ENCODE assay signal across 10 cellular contexts in the genomic region with DNA sequence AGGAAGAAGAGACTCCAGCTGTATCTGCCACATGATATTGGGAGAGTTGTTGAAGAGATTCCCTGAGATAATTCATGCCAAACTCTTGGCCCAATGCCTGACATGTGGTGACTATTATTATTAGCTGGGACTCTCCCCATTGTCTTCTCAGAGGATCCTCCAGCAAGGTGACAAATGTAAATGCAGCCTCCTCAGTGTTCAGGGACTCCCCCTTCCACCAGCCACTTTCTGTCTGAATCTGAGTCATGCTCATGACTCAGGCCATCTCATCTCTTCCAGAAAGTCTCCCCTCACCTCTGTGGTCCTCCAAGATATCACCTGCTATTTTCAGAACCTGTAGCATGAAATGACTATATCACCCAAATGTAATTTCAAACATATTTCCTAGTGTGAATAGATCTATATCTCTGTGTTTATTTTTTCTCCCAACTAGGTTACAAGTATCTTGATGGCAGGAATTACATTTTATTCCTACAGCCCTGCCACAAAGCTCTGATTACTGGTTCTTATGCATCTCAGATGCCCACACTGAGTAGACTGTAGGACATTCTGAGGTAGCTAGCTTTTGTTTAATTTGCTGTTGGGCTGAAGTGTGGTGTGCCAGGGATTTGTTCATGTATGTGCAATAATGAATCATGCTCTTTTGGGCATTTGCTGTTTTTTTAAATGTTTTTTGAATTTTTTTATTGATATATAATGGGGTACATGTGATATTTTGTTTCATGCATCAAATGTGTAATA.
DNase-seq lines count a peak whose midpoint lies in the region; ATAC-seq, FAIRE-seq and TF ChIP-seq lines count a peak whose summit lies in the region.
"Had no signal": no experiment of that assay in that cellular context is flagged by ENCODE, and none has a peak within 500 bp of the region (broad histone marks: within the 10 kb centered on the region; RNA-seq: fewer than 3 reads in every experiment).

No MANE protein-coding gene starts in this region.

- H3K27ac ChIP-seq in OCI-LY7 (ENCODE audit: low read depth, low read length, poor library complexity, severe bottlenecking), result no peak overlapping the region
- H3K27ac ChIP-seq: HL-60 had no signal

- no peaks in the 10 kb centered on the region for H3K36me3 ChIP-seq in OCI-LY7 (ENCODE audit: insufficient read depth, low read length)

- H3K9me3 ChIP-seq in OCI-LY7 (ENCODE audit: low read length), result no peaks in the 10 kb centered on the region

- peak; percentile 97 for FAIRE-seq in GM12892 (lab: Jason Lieb, UNC)
- FAIRE-seq: endothelial cell of umbilical vein had no signal

- CTCF ChIA-PET in OCI-LY7 (lab: Charles Lee; ENCODE audit: unreplicated experiment), result interaction anchor here (0.6 kb wide), 1 partner anchor 63 kb away, joined by 5 read pairs; no protein-coding TSS in a partner anchor

- no TSS peak for BruUV-seq in OCI-LY7 (replicated peaks; lab: Mats Ljungman, UMichigan)

- DNase-seq in GM12892 (ENCODE audit: insufficient read length) (peak; percentile 37), NCI-H226 (peak; percentile 47), cerebellum (ENCODE audit: low spot score) (no peak), NCI-H748 (lab: John Stamatoyannopoulos, UW; ENCODE audit: unreplicated experiment) (no peak), OCI-LY7 (ENCODE audit: low spot score) (no peak)
- no peak for DNase-seq in central memory CD8-positive, alpha-beta T cell (ENCODE audit: low spot score in 2 of 2)

- H3K27me3 Mint-ChIP-seq in central memory CD8-positive, alpha-beta T cell, result peaks cover 18% of the 10 kb centered on the region
- peaks cover 39% of the 10 kb centered on the region for H3K27me3 Mint-ChIP-seq in stimulated activated naive CD8-positive, alpha-beta T cell treated with anti-CD3 and anti-CD28 coated beads, Interleukin-15, Interleukin-2, amounts not matched to agents 100 ng/mL and 50 ng/mL, for 24 hours

- no peaks in the 10 kb centered on the region for H3K9me3 Mint-ChIP-seq in central memory CD8-positive, alpha-beta T cell
- no peaks in the 10 kb centered on the region for H3K9me3 Mint-ChIP-seq in stimulated activated naive CD8-positive, alpha-beta T cell treated with anti-CD3 and anti-CD28 coated beads, Interleukin-15, Interleukin-2, amounts not matched to agents 100 ng/mL and 50 ng/mL, for 24 hours

- no peak overlapping the region for H3K4me2 ChIP-seq in OCI-LY7 (ENCODE audit: low read length)

- no peak for TF ChIP-seq CTCF in OCI-LY7 (conservative IDR thresholded peaks at IDR 0.05; ENCODE audit: low read length)

- H2AFZ ChIP-seq in OCI-LY7 (ENCODE audit: low read length), result no peak overlapping the region

- no peak overlapping the region for H3K27ac Mint-ChIP-seq in central memory CD8-positive, alpha-beta T cell (ENCODE audit: low read depth)
- H3K27ac Mint-ChIP-seq in stimulated activated naive CD8-positive, alpha-beta T cell treated with anti-CD3 and anti-CD28 coated beads, Interleukin-15, Interleukin-2, amounts not matched to agents 100 ng/mL and 50 ng/mL, for 24 hours, result peak overlapping the region; percentile 93

- H3K4me3 ChIP-seq in OCI-LY7 (ENCODE audit: low read depth, low read length, poor library complexity, severe bottlenecking), result no peak overlapping the region

- intact Hi-C loops in OCI-LY7 (cut with micrococcal nuclease; ENCODE audit: unreplicated experiment), result no loop called here

- POLR2A ChIA-PET in OCI-LY7 (lab: Charles Lee), result interaction anchor here (0.6 kb wide), 2 partner anchors 57 to 78 kb away, joined by 3 read pairs; no protein-coding TSS in a partner anchor

- peaks cover 12% of the 10 kb centered on the region for H3K4me1 Mint-ChIP-seq in central memory CD8-positive, alpha-beta T cell
- H3K4me1 Mint-ChIP-seq in stimulated activated naive CD8-positive, alpha-beta T cell treated with anti-CD3 and anti-CD28 coated beads, Interleukin-15, Interleukin-2, amounts not matched to agents 100 ng/mL and 50 ng/mL, for 24 hours (ENCODE audit: low read depth), result peaks cover 56% of the 10 kb centered on the region

- H3K79me2 ChIP-seq in OCI-LY7 (ENCODE audit: insufficient read depth, low read depth, low read length), result no peaks in the 10 kb centered on the region

- TF ChIP-seq POLR2A in GM12892 (IDR thresholded peaks at IDR 0.05; ENCODE audit: low read depth, low read length), result no peak

- no peaks in the 10 kb centered on the region for H3K36me3 Mint-ChIP-seq in central memory CD8-positive, alpha-beta T cell (ENCODE audit: insufficient read depth)
- H3K36me3 Mint-ChIP-seq in stimulated activated naive CD8-positive, alpha-beta T cell treated with anti-CD3 and anti-CD28 coated beads, Interleukin-15, Interleukin-2, amounts not matched to agents 100 ng/mL and 50 ng/mL, for 24 hours (ENCODE audit: low read depth), result no peaks in the 10 kb centered on the region

- ATAC-seq in GM21825 (IDR thresholded peaks at IDR 0.05; ENCODE audit: unreplicated experiment), result peak; percentile 87
- ATAC-seq in central memory CD8-positive, alpha-beta T cell (replicated peaks; ENCODE audit: extremely low read depth, poor library complexity, severe bottlenecking), result peak; percentile 19

- H3K4me3 Mint-ChIP-seq in central memory CD8-positive, alpha-beta T cell, result no peak overlapping the region
- peak overlapping the region; percentile 51 for H3K4me3 Mint-ChIP-seq in stimulated activated naive CD8-positive, alpha-beta T cell treated with anti-CD3 and anti-CD28 coated beads, Interleukin-15, Interleukin-2, amounts not matched to agents 100 ng/mL and 50 ng/mL, for 24 hours

- H3K9me2 ChIP-seq in OCI-LY7 (ENCODE audit: insufficient read depth, low read length), result no peaks in the 10 kb centered on the region

- H4K20me1 ChIP-seq in OCI-LY7 (ENCODE audit: insufficient read depth, low read length), result no peaks in the 10 kb centered on the region

- H3K4me1 ChIP-seq in OCI-LY7 (ENCODE audit: insufficient read depth, low read length, poor library complexity, severe bottlenecking), result no peaks in the 10 kb centered on the region

Comparison
In these comparisons a context has a peak if more than half of its experiments do, and no peak if none do; other contexts are left out.
1. DNase-seq: peak in GM12892 (single experiment) and NCI-H226 (single experiment); none in central memory CD8-positive, alpha-beta T cell (0 of 2), cerebellum (single experiment), NCI-H748 (single experiment) and OCI-LY7 (single experiment).